ENCODE assay signal across 8 cellular contexts in the genomic region with DNA sequence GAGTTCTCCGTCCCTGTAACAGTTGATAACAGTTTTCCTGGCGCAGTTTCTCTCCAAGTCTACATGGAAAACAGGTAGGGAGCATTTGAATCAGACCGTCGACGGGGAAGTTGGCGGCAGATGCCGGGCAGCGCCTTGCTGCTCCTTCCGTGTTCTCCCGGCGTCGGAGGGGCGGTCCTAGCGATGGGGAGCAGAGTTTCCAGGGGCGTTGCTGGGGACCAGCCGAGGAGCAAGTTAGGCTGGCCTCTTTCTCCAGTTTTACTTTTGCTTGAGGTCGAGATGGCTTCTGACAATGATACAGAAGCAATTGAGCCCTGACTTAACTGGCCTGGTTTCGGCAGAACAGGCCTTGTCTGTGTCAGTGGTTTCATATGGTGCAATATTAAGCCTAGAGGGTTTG. TPM values are rescaled to one million over a fixed set of nuclear protein-coding genes. Genes with fewer than 3 reads are reported as not detected.
DNase-seq lines count a peak whose midpoint lies in the region; ATAC-seq and TF ChIP-seq lines count a peak whose summit lies in the region.
"Not testable (repeated sequence)": the region's sequence is repeated elsewhere in the genome, so short reads cannot be mapped to it uniquely, and the experiment has no call there.

No MANE protein-coding gene starts in this region.

- WGBS in liver: 1% methylated on average over 16 of the region's 18 CpGs
- WGBS in smooth muscle cell (ENCODE audit: low lambda C conversion rate): under 1% methylated on average over 18 of the region's 18 CpGs

- not testable (repeated sequence) for H3K36me3 ChIP-seq in endocrine pancreas (ENCODE audit: control insufficient read depth, insufficient read depth, low read length); liver (ENCODE audit: control insufficient read depth in 4 of 4, insufficient read depth in 3 of 4, low read depth in 1 of 4, low read length in 3 of 4); smooth muscle cell (ENCODE audit: low read depth)

- POLR2A ChIA-PET in activated CD8-positive, alpha-beta T cell treated with anti-CD3 and anti-CD28 coated beads for 36 hours (lab: Charles Lee): not testable (repeated sequence)

- intact Hi-C loops in activated CD8-positive, alpha-beta T cell treated with anti-CD3 and anti-CD28 coated beads for 36 hours (cut with micrococcal nuclease): not testable (repeated sequence)

- DNase-seq in CD1c-positive myeloid dendritic cell (ENCODE audit: extremely low spot score) (peak; percentile 30), NAMALWA (ENCODE audit: low spot score) (peak; percentile 34)
- peak; percentile 14 for DNase-seq in activated CD8-positive, alpha-beta T cell treated with anti-CD3 and anti-CD28 coated beads for 36 hours
- not testable (repeated sequence) for DNase-seq in smooth muscle cell (lab: John Stamatoyannopoulos, UW; ENCODE audit: unreplicated experiment)

- not testable (repeated sequence) for H3K27ac ChIP-seq in liver (ENCODE audit: low read depth in 1 of 2, low read length in 2 of 2)
- peak overlapping the region; percentile 60 for H3K27ac ChIP-seq in smooth muscle cell (ENCODE audit: low read depth)

- H3K4me1 Mint-ChIP-seq in activated CD8-positive, alpha-beta T cell treated with anti-CD3 and anti-CD28 coated beads for 36 hours (ENCODE audit: low read depth): peaks cover 12% of the 10 kb centered on the region

- not testable (repeated sequence) for H3K9me3 ChIP-seq in endocrine pancreas (ENCODE audit: control insufficient read depth, low read length); liver (ENCODE audit: control insufficient read depth in 4 of 4, low read length in 3 of 4); smooth muscle cell (replicated peaks; ENCODE audit: low read depth)

- not testable (repeated sequence) for H2AFZ ChIP-seq in smooth muscle cell (ENCODE audit: low read depth)

- not testable (repeated sequence) for H3K36me3 Mint-ChIP-seq in activated CD8-positive, alpha-beta T cell treated with anti-CD3 and anti-CD28 coated beads for 36 hours (ENCODE audit: low read depth)

- CTCF ChIA-PET in activated CD8-positive, alpha-beta T cell treated with anti-CD3 and anti-CD28 coated beads for 36 hours (lab: Charles Lee): not testable (repeated sequence)

- not testable (repeated sequence) for H3F3A ChIP-seq in smooth muscle cell (ENCODE audit: low read depth)

- not testable (repeated sequence) for TF ChIP-seq CTCF in activated CD8-positive, alpha-beta T cell treated with anti-CD3 and anti-CD28 coated beads for 36 hours (IDR thresholded peaks at IDR 0.05); liver (IDR thresholded peaks at IDR 0.05; ENCODE audit: low read depth, low read length, missing input control); smooth muscle cell (IDR thresholded peaks at IDR 0.05; ENCODE audit: borderline replicate concordance, insufficient read depth, poor library complexity, severe bottlenecking)

- H4K20me1 ChIP-seq in smooth muscle cell (ENCODE audit: low read depth): peaks cover 15% of the 10 kb centered on the region

- H3K27me3 Mint-ChIP-seq in activated CD8-positive, alpha-beta T cell treated with anti-CD3 and anti-CD28 coated beads for 36 hours: not testable (repeated sequence)

- peak overlapping the region; percentile 42 for H3K4me3 ChIP-seq in endocrine pancreas (ENCODE audit: control insufficient read depth, insufficient read depth, low read length)
- H3K4me3 ChIP-seq in liver (ENCODE audit: low read depth in 1 of 3, low read length in 3 of 3): peak overlapping the region in 2 of 3 donors; percentile 56 to 68
- H3K4me3 ChIP-seq in smooth muscle cell: peak overlapping the region; percentile 69

- peak; percentile 61 for ATAC-seq in GM19351 (IDR thresholded peaks at IDR 0.05; ENCODE audit: unreplicated experiment)
- peak; percentile 45 for ATAC-seq in HG02938 (IDR thresholded peaks at IDR 0.05; ENCODE audit: unreplicated experiment)
- ATAC-seq in activated CD8-positive, alpha-beta T cell treated with anti-CD3 and anti-CD28 coated beads for 36 hours: peak; percentile 46

- H3K4me3 Mint-ChIP-seq in activated CD8-positive, alpha-beta T cell treated with anti-CD3 and anti-CD28 coated beads for 36 hours: peak overlapping the region; percentile 83

- peaks cover 22% of the 10 kb centered on the region for H3K79me2 ChIP-seq in smooth muscle cell (ENCODE audit: low read depth)

- not testable (repeated sequence) for TF ChIP-seq RAD21 in liver (IDR thresholded peaks at IDR 0.05)

- H3K9ac ChIP-seq in endocrine pancreas (ENCODE audit: control insufficient read depth, insufficient read depth, low read length); liver (ENCODE audit: low read depth in 1 of 2, low read length in 2 of 2); smooth muscle cell (ENCODE audit: low read depth): not testable (repeated sequence)

- not testable (repeated sequence) for H3K27me3 ChIP-seq in endocrine pancreas (ENCODE audit: control insufficient read depth, insufficient read depth, low read length); liver (ENCODE audit: control insufficient read depth in 4 of 4, insufficient read depth in 4 of 4, low read length in 3 of 4); smooth muscle cell (ENCODE audit: low read depth)

- H3K4me2 ChIP-seq in smooth muscle cell: peak overlapping the region; percentile 85

- peak overlapping the region; percentile 91 for H3K27ac Mint-ChIP-seq in activated CD8-positive, alpha-beta T cell treated with anti-CD3 and anti-CD28 coated beads for 36 hours

- H3K4me1 ChIP-seq in endocrine pancreas (ENCODE audit: control insufficient read depth, insufficient read depth, low read length); liver (ENCODE audit: control insufficient read depth in 4 of 4, insufficient read depth in 4 of 4, low read length in 3 of 4); smooth muscle cell (ENCODE audit: low read depth): not testable (repeated sequence)

- H3K9me3 Mint-ChIP-seq in activated CD8-positive, alpha-beta T cell treated with anti-CD3 and anti-CD28 coated beads for 36 hours: not testable (repeated sequence)

RNA-seq across cellular contexts. Expression of a gene that starts 46.7 kb away (rescaled TPM):
- total RNA-seq in activated CD8-positive, alpha-beta T cell treated with anti-CD3 and anti-CD28 coated beads for 36 hours: not detected
- total RNA-seq in liver (under 1 TPM in 1 of 2 donors, not detected in 1; under 0.01 TPM), smooth muscle cell (0.09 and 0.81 TPM in 2 replicates)
- polyA plus RNA-seq in liver (under 1 TPM in 1 of 2 donors, not detected in 1; 0.01 TPM), smooth muscle cell (0.67 and 0.69 TPM in 2 replicates)
